Comparison of ENCODE assay signal across 8 cellular contexts in genomic region chr19:19146000-19146608, GRCh38. TPM values are rescaled to one million over a fixed set of nuclear protein-coding genes. Genes with fewer than 3 reads are reported as not detected.
DNase-seq lines count a peak whose midpoint lies in the region; ATAC-seq, FAIRE-seq and TF ChIP-seq lines count a peak whose summit lies in the region.

No MANE protein-coding gene starts in this region.

- H4K20me1 ChIP-seq in endothelial cell of umbilical vein (replicated peaks; ENCODE audit: control insufficient read depth, extremely low read depth, insufficient read depth, low read length): no peaks in the 10 kb centered on the region

- POLR2A ChIA-PET in BJ (lab: Charles Lee): no interaction called here
- POLR2A ChIA-PET in endothelial cell of umbilical vein (lab: Charles Lee): no interaction called here

- H2AFZ ChIP-seq in endothelial cell of umbilical vein (ENCODE audit: low read depth, low read length): peak overlapping the region; percentile 99

- dilution Hi-C loops in endothelial cell of umbilical vein (cut with MboI; ENCODE audit: extremely low pct_ligation_motif_present, low sequenced_read_pairs): no loop called here

- intact Hi-C loops in endothelial cell of umbilical vein (cut with micrococcal nuclease): loop anchor here (1.0 kb wide), 3 partner anchors 29 to 344 kb away; no protein-coding TSS in a partner anchor

- DNase-seq in BJ (ENCODE audit: low read depth) (no peak), H4 (ENCODE audit: low spot score) (peak; percentile 53), NCI-H748 treated with DMSO at 0.1 percent for 48 hours (lab: John Stamatoyannopoulos, UW) (peak; percentile 21), endothelial cell of umbilical vein (ENCODE audit: low read depth, low spot score) (peak; percentile 59), myocyte (ENCODE audit: low read depth) (peak; percentile 73)
- peak; percentile 32 for DNase-seq in activated CD8-positive, alpha-beta memory T cell treated with anti-CD3 and anti-CD28 coated beads, Interleukin-2, amount 50 U/mL, for 1 hour (ENCODE audit: extremely low read depth)
- DNase-seq in stimulated activated CD8-positive, alpha-beta memory T cell treated with anti-CD3 and anti-CD28 coated beads, Interleukin-4, amount 100 ng/mL, for 4 hours (ENCODE audit: low read depth in 2 of 2, low spot score in 1 of 2): peak; percentile 56 to 84

- no peak overlapping the region for H3K27ac ChIP-seq in endothelial cell of umbilical vein (ENCODE audit: insufficient read depth, low read depth, low read length)

- H3K4me3 ChIP-seq in BJ (ENCODE audit: low read depth, low read length): no peak overlapping the region
- H3K4me3 ChIP-seq in endothelial cell of umbilical vein (replicated peaks in 1 of 3; ENCODE audit: insufficient read depth in 1 of 3, low read depth in 1 of 3, low read length in 3 of 3): no peak overlapping the region

- H3K9me3 ChIP-seq in endothelial cell of umbilical vein (replicated peaks; ENCODE audit: control insufficient read depth, insufficient read depth, low read length): no peaks in the 10 kb centered on the region

- no peak for ATAC-seq in GM21447 (IDR thresholded peaks at IDR 0.05; ENCODE audit: unreplicated experiment)

- TF ChIP-seq CTCF in BJ (IDR thresholded peaks at IDR 0.05; ENCODE audit: insufficient read depth, low read depth, low read length) (peak; percentile 99), endothelial cell of umbilical vein (IDR thresholded peaks at IDR 0.05; ENCODE audit: extremely low read depth in 1 of 2, insufficient read depth in 1 of 2, low read depth in 1 of 2, low read length in 2 of 2) (peak; percentile 80 to 97)

- no TSS peak for BruUV-seq in endothelial cell of umbilical vein (replicated peaks; lab: Mats Ljungman, UMichigan)

- no peaks in the 10 kb centered on the region for H3K79me2 ChIP-seq in endothelial cell of umbilical vein (ENCODE audit: control insufficient read depth, insufficient read depth, low read length)

- no peak overlapping the region for H3K4me2 ChIP-seq in endothelial cell of umbilical vein (ENCODE audit: insufficient read depth, low read length)

- no peaks in the 10 kb centered on the region for H3K27me3 ChIP-seq in BJ (ENCODE audit: control insufficient read depth, insufficient read depth, low read length)
- H3K27me3 ChIP-seq in endothelial cell of umbilical vein (ENCODE audit: control insufficient read depth in 2 of 2, insufficient read depth in 2 of 2, low read length in 2 of 2): no peaks in the 10 kb centered on the region

- peak; percentile 54 for FAIRE-seq in endothelial cell of umbilical vein (lab: Jason Lieb, UNC)

- H3K36me3 ChIP-seq in BJ (ENCODE audit: control insufficient read depth, insufficient read depth, low read length): peaks cover 8% of the 10 kb centered on the region
- no peaks in the 10 kb centered on the region for H3K36me3 ChIP-seq in endothelial cell of umbilical vein (ENCODE audit: control insufficient read depth in 2 of 2, extremely low read depth in 1 of 2, insufficient read depth in 2 of 2, low read length in 2 of 2)

- no peaks in the 10 kb centered on the region for H3K9me1 ChIP-seq in endothelial cell of umbilical vein (replicated peaks; ENCODE audit: control insufficient read depth, extremely low read depth, insufficient read depth, low read length)

- CTCF ChIA-PET in BJ (lab: Yijun Ruan, JAX): interaction anchor here (0.6 to 5.3 kb wide), 14 partner anchors 10 to 363 kb away, joined by 3 to 80 read pairs (median 4); partner anchors contain the start of genes BORCS8 and RFXANK
- CTCF ChIA-PET in endothelial cell of umbilical vein (lab: Charles Lee): interaction anchor here (0.5 to 3.9 kb wide), 17 partner anchors 10 to 344 kb away, joined by 3 to 23 read pairs (median 4); partner anchors contain the start of gene MEF2B

- H3K4me1 ChIP-seq in endothelial cell of umbilical vein (ENCODE audit: control insufficient read depth, extremely low read depth, insufficient read depth, low read length): no peaks in the 10 kb centered on the region

- no peak for TF ChIP-seq POLR2A in endothelial cell of umbilical vein (IDR thresholded peaks at IDR 0.05; ENCODE audit: low read depth, low read length)

- H3K9ac ChIP-seq in endothelial cell of umbilical vein (replicated peaks; ENCODE audit: extremely low read depth, insufficient read depth, low read length): no peak overlapping the region

TF ChIP-seq in endothelial cell of umbilical vein, 7 proteins besides CTCF, POLR2A, EP300 and RAD21 (continues in another document):
- no peak for TF ChIP-seq GATA2 (IDR thresholded peaks at IDR 0.05; ENCODE audit: insufficient read depth, insufficient read length, low read depth, low read length)

RNA-seq across cellular contexts. Expression of gene TMEM161A, which starts 7.8 kb away (rescaled TPM):
- polyA plus RNA-seq in BJ (2011; rRNA removed) (23.6 and 40.1 TPM in 2 replicates), endothelial cell of umbilical vein (54.9 and 72.6 TPM in 2 replicates)
- polyA minus RNA-seq in BJ (2011; rRNA and poly(A)+ RNA removed): 25.4 and 34.7 TPM in 2 replicates
- total RNA-seq in H4 (2014; rRNA removed; shearing (Covaris generic)): 21.8 and 26.2 TPM in 2 replicates
- total RNA-seq in endothelial cell of umbilical vein (23.3 and 24.1 TPM in 2 replicates), myocyte (38.0 and 48.0 TPM in 2 replicates)
- 19.5 and 26.6 TPM in 2 replicates for polyA plus RNA-seq in endothelial cell of umbilical vein (2011; cell fraction: cytosol; rRNA removed)
- 54.4 and 60.6 TPM in 2 replicates for polyA plus RNA-seq in endothelial cell of umbilical vein (2011; cell fraction: nucleus; rRNA removed)
- polyA plus RNA-seq in endothelial cell of umbilical vein (2012): 18.3 and 27.7 TPM in 2 replicates
- 26.5 and 33.3 TPM in 2 replicates for polyA minus RNA-seq in endothelial cell of umbilical vein
- polyA minus RNA-seq in endothelial cell of umbilical vein (2011; cell fraction: cytosol; rRNA and poly(A)+ RNA removed): 36.0 TPM
- 15.0 and 20.1 TPM in 2 replicates for polyA minus RNA-seq in endothelial cell of umbilical vein (2011; cell fraction: nucleus; rRNA and poly(A)+ RNA removed)
- polyA plus RNA-seq in myocyte (2012): 28.7 TPM

RNA-seq across cellular contexts. Expression of gene MEF2B, which starts 24.0 kb away (rescaled TPM):
- 0.10 and 0.39 TPM in 2 replicates for polyA plus RNA-seq in BJ (2011; rRNA removed)
- 0.15 and 0.71 TPM in 2 replicates for polyA minus RNA-seq in BJ (2011; rRNA and poly(A)+ RNA removed)
- total RNA-seq in H4 (2014; rRNA removed; shearing (Covaris generic)): 0.27 TPM in 1 of 2 replicates, not detected in the other
- 1.2 and 1.3 TPM in 2 replicates for total RNA-seq in endothelial cell of umbilical vein
- 0.52 and 0.65 TPM in 2 replicates for polyA plus RNA-seq in endothelial cell of umbilical vein
- 0.21 and 0.49 TPM in 2 replicates for polyA plus RNA-seq in endothelial cell of umbilical vein (2011; cell fraction: cytosol; rRNA removed)
- polyA plus RNA-seq in endothelial cell of umbilical vein (2011; cell fraction: nucleus; rRNA removed): 1.4 and 1.7 TPM in 2 replicates
- polyA plus RNA-seq in endothelial cell of umbilical vein (2012): 0.48 and 0.86 TPM in 2 replicates
- not detected in 2 replicates for polyA minus RNA-seq in endothelial cell of umbilical vein
- polyA minus RNA-seq in endothelial cell of umbilical vein (2011; cell fraction: cytosol; rRNA and poly(A)+ RNA removed): not detected
- 1.8 TPM in 1 of 2 replicates, not detected in the other for polyA minus RNA-seq in endothelial cell of umbilical vein (2011; cell fraction: nucleus; rRNA and poly(A)+ RNA removed)
- not detected in 2 replicates for total RNA-seq in myocyte
- 0.33 TPM for polyA plus RNA-seq in myocyte (2012)

RNA-seq across cellular contexts. Expression of gene BORCS8, which starts 45.8 kb away (rescaled TPM):
- polyA plus RNA-seq in BJ (2011; rRNA removed) (23.2 and 27.5 TPM in 2 replicates), endothelial cell of umbilical vein (37.4 and 49.7 TPM in 2 replicates)
- polyA minus RNA-seq in BJ (2011; rRNA and poly(A)+ RNA removed): 11.8 and 16.5 TPM in 2 replicates
- 19.3 and 26.4 TPM in 2 replicates for total RNA-seq in H4 (2014; rRNA removed; shearing (Covaris generic))
- total RNA-seq in endothelial cell of umbilical vein (35.6 and 45.8 TPM in 2 replicates), myocyte (12.7 and 15.4 TPM in 2 replicates)
- 30.4 and 34.0 TPM in 2 replicates for polyA plus RNA-seq in endothelial cell of umbilical vein (2011; cell fraction: cytosol; rRNA removed)
- polyA plus RNA-seq in endothelial cell of umbilical vein (2011; cell fraction: nucleus; rRNA removed): 27.2 and 27.9 TPM in 2 replicates
- polyA plus RNA-seq in endothelial cell of umbilical vein (2012): 23.4 and 24.3 TPM in 2 replicates
- 28.2 and 29.3 TPM in 2 replicates for polyA minus RNA-seq in endothelial cell of umbilical vein
- 7.0 TPM for polyA minus RNA-seq in endothelial cell of umbilical vein (2011; cell fraction: cytosol; rRNA and poly(A)+ RNA removed)
- polyA minus RNA-seq in endothelial cell of umbilical vein (2011; cell fraction: nucleus; rRNA and poly(A)+ RNA removed): 11.6 and 18.9 TPM in 2 replicates
- polyA plus RNA-seq in myocyte (2012): 23.9 TPM

RNA-seq across cellular contexts. Expression of gene RFXANK, which starts 46.0 kb away (rescaled TPM):
- polyA plus RNA-seq in BJ (2011; rRNA removed) (61.6 and 72.5 TPM in 2 replicates), endothelial cell of umbilical vein (124 and 146 TPM in 2 replicates)
- 54.2 and 84.5 TPM in 2 replicates for polyA minus RNA-seq in BJ (2011; rRNA and poly(A)+ RNA removed)
- 106 and 111 TPM in 2 replicates for total RNA-seq in H4 (2014; rRNA removed; shearing (Covaris generic))
- total RNA-seq in endothelial cell of umbilical vein (105 and 118 TPM in 2 replicates), myocyte (46.4 and 55.4 TPM in 2 replicates)
- polyA plus RNA-seq in endothelial cell of umbilical vein (2011; cell fraction: cytosol; rRNA removed): 72.0 and 99.3 TPM in 2 replicates
- polyA plus RNA-seq in endothelial cell of umbilical vein (2011; cell fraction: nucleus; rRNA removed): 138 and 160 TPM in 2 replicates
- polyA plus RNA-seq in endothelial cell of umbilical vein (2012): 129 and 136 TPM in 2 replicates
- polyA minus RNA-seq in endothelial cell of umbilical vein: 49.7 and 66.9 TPM in 2 replicates
- 47.1 TPM for polyA minus RNA-seq in endothelial cell of umbilical vein (2011; cell fraction: cytosol; rRNA and poly(A)+ RNA removed)
- 33.6 and 44.3 TPM in 2 replicates for polyA minus RNA-seq in endothelial cell of umbilical vein (2011; cell fraction: nucleus; rRNA and poly(A)+ RNA removed)
- 78.6 TPM for polyA plus RNA-seq in myocyte (2012)

RNA-seq across cellular contexts. Expression of gene NR2C2AP, which starts 57.1 kb away (rescaled TPM):
- polyA plus RNA-seq in BJ (2011; rRNA removed): 10.0 and 12.1 TPM in 2 replicates
- polyA minus RNA-seq in BJ (2011; rRNA and poly(A)+ RNA removed): 2.3 and 6.6 TPM in 2 replicates
- total RNA-seq in H4 (2014; rRNA removed; shearing (Covaris generic)): 48.1 and 50.5 TPM in 2 replicates
- 16.6 and 17.5 TPM in 2 replicates for total RNA-seq in endothelial cell of umbilical vein
- polyA plus RNA-seq in endothelial cell of umbilical vein: 11.9 and 13.4 TPM in 2 replicates
- polyA plus RNA-seq in endothelial cell of umbilical vein (2011; cell fraction: cytosol; rRNA removed): 15.6 and 18.1 TPM in 2 replicates
- polyA plus RNA-seq in endothelial cell of umbilical vein (2011; cell fraction: nucleus; rRNA removed): 11.0 and 12.6 TPM in 2 replicates
- polyA plus RNA-seq in endothelial cell of umbilical vein (2012): 12.9 and 13.6 TPM in 2 replicates
- 6.9 and 8.3 TPM in 2 replicates for polyA minus RNA-seq in endothelial cell of umbilical vein
- 8.1 TPM for polyA minus RNA-seq in endothelial cell of umbilical vein (2011; cell fraction: cytosol; rRNA and poly(A)+ RNA removed)
- 2.5 and 2.8 TPM in 2 replicates for polyA minus RNA-seq in endothelial cell of umbilical vein (2011; cell fraction: nucleus; rRNA and poly(A)+ RNA removed)
- total RNA-seq in myocyte: 6.9 and 9.7 TPM in 2 replicates
- 9.4 TPM for polyA plus RNA-seq in myocyte (2012)
